15 cellular contexts compared by ENCODE assay signal in genomic region chr7:45990276-45990675, GRCh38.
DNase-seq lines count a peak whose midpoint lies in the region; ATAC-seq and TF ChIP-seq lines count a peak whose summit lies in the region.
"Had no signal": no experiment of that assay in that cellular context is flagged by ENCODE, and none has a peak within 500 bp of the region (broad histone marks: within the 10 kb centered on the region; RNA-seq: fewer than 3 reads in every experiment).

No MANE protein-coding gene starts in this region.

- peak overlapping the region; percentile 63; the same call in 1 of the 2 replicates for H3K18ac ChIP-seq in IMR-90 (ENCODE audit: low read depth, low read length)
- no peak overlapping the region for H3K18ac ChIP-seq in neuronal stem cell (ENCODE audit: low read length)

- WGBS in IMR-90 (ENCODE audit: extremely low coverage in 2 of 2, insufficient read length in 1 of 2), 2 experiments, result 100% methylated on average over 2 of the region's 3 CpGs; no CpG with 5 or more reads in 1 of the 2 experiments
- WGBS in esophagus muscularis mucosa, result 69% methylated on average over 3 of the region's 3 CpGs
- WGBS in neuronal stem cell (ENCODE audit: extremely low coverage in 2 of 2, insufficient read length in 2 of 2, insufficient replicate concordance in 1 of 2), 2 donors, result no CpG with 5 or more reads among the region's 3 CpGs

- H3K36me3 ChIP-seq in IMR-90 (ENCODE audit: control insufficient read depth, insufficient read depth, low read length), result no peaks in the 10 kb centered on the region
- H3K36me3 ChIP-seq in esophagus muscularis mucosa, result no peaks in the 10 kb centered on the region
- no peaks in the 10 kb centered on the region for H3K36me3 ChIP-seq in neuronal stem cell (replicated peaks in 1 of 2; ENCODE audit: control insufficient read depth in 2 of 2, insufficient read depth in 2 of 2, low read length in 2 of 2)
- H3K36me3 ChIP-seq: SJSA1 had no signal

- no peaks in the 10 kb centered on the region for H3K27me3 ChIP-seq in IMR-90 (ENCODE audit: control insufficient read depth, insufficient read depth, low read length)
- H3K27me3 ChIP-seq in esophagus muscularis mucosa, result peaks cover 0 to 6% (median 0%) of the 10 kb centered on the region in 4 donors
- no peaks in the 10 kb centered on the region for H3K27me3 ChIP-seq in neuronal stem cell (ENCODE audit: control insufficient read depth in 3 of 3, insufficient read depth in 3 of 3, low read depth in 1 of 3, low read length in 3 of 3)
- H3K27me3 ChIP-seq: SJSA1 had no signal

- no peaks in the 10 kb centered on the region for H4K20me1 ChIP-seq in IMR-90 (ENCODE audit: insufficient read depth, low read length)

- peak overlapping the region; percentile 45 for H3K4ac ChIP-seq in IMR-90 (ENCODE audit: low read depth, low read length)
- H3K4ac ChIP-seq in neuronal stem cell (ENCODE audit: low read length), result no peak overlapping the region

- CTCF ChIA-PET in IMR-90 (lab: Yijun Ruan, JAX), result interaction anchor here (1.3 kb wide), 1 partner anchor 15 kb away, joined by 3 read pairs; no protein-coding TSS in a partner anchor

- in situ Hi-C loops in IMR-90 (cut with MboI; ENCODE audit: low sequenced_read_pairs), result no loop called here

- no peak overlapping the region for H2AK9ac ChIP-seq in IMR-90 (replicated peaks; ENCODE audit: low read depth, low read length, poor library complexity)

- H3K4me1 ChIP-seq in IMR-90 (ENCODE audit: control insufficient read depth, insufficient read depth, low read length) (peaks cover 16% of the 10 kb centered on the region), esophagus muscularis mucosa (no peaks in the 10 kb centered on the region), neuronal stem cell (ENCODE audit: control insufficient read depth in 2 of 2, insufficient read depth in 1 of 2, low read depth in 1 of 2, low read length in 2 of 2) (peaks cover 3 to 6% of the 10 kb centered on the region in 2 donors)

- TF ChIP-seq EP300 in esophagus muscularis mucosa (IDR thresholded peaks at IDR 0.05), result no peak

- no peak for ATAC-seq in IMR-90 (ENCODE audit: low read depth)
- ATAC-seq: Right ventricle myocardium inferior had no signal

- H3K79me1 ChIP-seq in IMR-90 (ENCODE audit: low read depth in 1 of 2, low read length in 2 of 2) (no peaks in the 10 kb centered on the region), neuronal stem cell (ENCODE audit: low read depth, low read length) (no peaks in the 10 kb centered on the region)

- H2BK5ac ChIP-seq in IMR-90 (ENCODE audit: low read depth, low read length, poor library complexity, severe bottlenecking) (peak overlapping the region; percentile 5), neuronal stem cell (ENCODE audit: low read length) (no peak overlapping the region)

- H2AK5ac ChIP-seq in IMR-90 (ENCODE audit: low read depth, low read length) (peak overlapping the region; percentile 51; the same call in 1 of the 2 replicates), neuronal stem cell (ENCODE audit: low read depth, low read length) (no peak overlapping the region)

- no peaks in the 10 kb centered on the region for H3K9me1 ChIP-seq in IMR-90 (ENCODE audit: insufficient read depth, low read length)

- H2BK15ac ChIP-seq in IMR-90 (ENCODE audit: low read depth, low read length) (peak overlapping the region; percentile 29; the same call in 1 of the 3 replicates), neuronal stem cell (ENCODE audit: low read length) (no peak overlapping the region)

- no peak for TF ChIP-seq CTCF in IMR-90 (conservative IDR thresholded peaks at IDR 0.05; ENCODE audit: low read depth, low read length)
- TF ChIP-seq CTCF in esophagus muscularis mucosa (IDR thresholded peaks at IDR 0.05), result no peak

- H2BK120ac ChIP-seq in IMR-90 (ENCODE audit: low read depth, low read length) (peak overlapping the region; percentile 67), neuronal stem cell (ENCODE audit: low read depth, low read length) (no peak overlapping the region)

- intact Hi-C loops in IMR-90 (cut with micrococcal nuclease), result no loop called here
- intact Hi-C loops in esophagus muscularis mucosa (cut with DNase I), result no loop called here

- peak overlapping the region; percentile 38; the same call in 1 of the 2 replicates for H2BK20ac ChIP-seq in IMR-90 (ENCODE audit: low read depth, low read length)

- no peak overlapping the region for H3K9ac ChIP-seq in IMR-90 (ENCODE audit: low read depth, low read length)
- no peak overlapping the region for H3K9ac ChIP-seq in neuronal stem cell (ENCODE audit: low read depth, low read length, poor library complexity)

- no peak for TF ChIP-seq POLR2A in IMR-90 (IDR thresholded peaks at IDR 0.05; ENCODE audit: low read depth, low read length)
- TF ChIP-seq POLR2A in esophagus muscularis mucosa (IDR thresholded peaks at IDR 0.05; ENCODE audit: low read depth), result no peak

- POLR2A ChIA-PET in IMR-90 (lab: Charles Lee; ENCODE audit: unreplicated experiment), result no interaction called here

- no TSS peak for BruUV-seq in IMR-90 (replicated peaks; lab: Mats Ljungman, UMichigan)

- no peak overlapping the region for H3K27ac ChIP-seq in IMR-90 (ENCODE audit: insufficient read depth, low read length)
- no peak overlapping the region for H3K27ac ChIP-seq in esophagus muscularis mucosa (replicated peaks in 1 of 4)
- H3K27ac ChIP-seq in neuronal stem cell (replicated peaks; ENCODE audit: low read length), result no peak overlapping the region
- H3K27ac ChIP-seq: SJSA1 had no signal

- no peak overlapping the region for H3K4me2 ChIP-seq in IMR-90 (ENCODE audit: low read depth, low read length)
- no peak overlapping the region for H3K4me2 ChIP-seq in neuronal stem cell (ENCODE audit: insufficient read depth, low read length, poor library complexity, severe bottlenecking)

- dilution Hi-C loops in IMR-90 (cut with HindIII; ENCODE audit: low sequenced_read_pairs, unreplicated experiment), result no loop called here

- DNase-seq in AG20443 (ENCODE audit: low spot score), result peak; percentile 4
- DNase-seq in IMR-90, result no peak
- DNase-seq in esophagus muscularis mucosa (ENCODE audit: extremely low spot score), result peak; percentile 19
- no peak for DNase-seq in neuronal stem cell (ENCODE audit: low spot score)
- DNase-seq in effector CD8-positive, alpha-beta T cell (lab: John Stamatoyannopoulos, UW), result no peak
- DNase-seq in DMS79 treated with DMSO at 0.1 percent for 48 hours (lab: John Stamatoyannopoulos, UW), result no peak
- no peak for DNase-seq in activated CD8-positive, alpha-beta memory T cell treated with anti-CD3 and anti-CD28 coated beads, Interleukin-2, amount 50 U/mL, for 48 hours
- DNase-seq: DMS53, EL, HCEC 1CT, NCI-H1694 treated with DMSO at 0.1 percent for 48 hours, NCI-H446 treated with DMSO at 0.1 percent for 48 hours, NCI-H526 treated with DMSO at 0.1 percent for 48 hours had no signal

- no peak overlapping the region; the same call in 1 of the 2 replicates for H3K56ac ChIP-seq in IMR-90 (ENCODE audit: extremely low read depth, insufficient read depth, low read length)

- H4K8ac ChIP-seq in IMR-90 (ENCODE audit: low read depth in 2 of 2, low read length in 2 of 2), result peak overlapping the region in 1 of 2 experiments; percentile 33; a peak in 1 of 4 replicates
- no peak overlapping the region for H4K8ac ChIP-seq in neuronal stem cell (ENCODE audit: low read depth, low read length)

- no peak for TF ChIP-seq RAD21 in IMR-90 (IDR thresholded peaks at IDR 0.05; ENCODE audit: low read length)

- H3K4me3 ChIP-seq in IMR-90 (ENCODE audit: insufficient read depth, low read depth, low read length) (no peak overlapping the region), esophagus muscularis mucosa (no peak overlapping the region), neuronal stem cell (ENCODE audit: low read length in 2 of 2) (no peak overlapping the region)
- H3K4me3 ChIP-seq: SJSA1 had no signal

- peaks cover 1% of the 10 kb centered on the region; the same call in 1 of the 2 replicates for H3K9me3 ChIP-seq in IMR-90 (ENCODE audit: control insufficient read depth, insufficient read depth, low read length)
- H3K9me3 ChIP-seq in esophagus muscularis mucosa, result peaks cover 0 to 8% (median 6%) of the 10 kb centered on the region in 4 donors
- peaks cover 0 to 5% of the 10 kb centered on the region in 2 donors for H3K9me3 ChIP-seq in neuronal stem cell (replicated peaks in 1 of 2; ENCODE audit: control insufficient read depth in 2 of 2, insufficient read depth in 1 of 2, low read depth in 1 of 2, low read length in 2 of 2)

- H4K91ac ChIP-seq in IMR-90 (ENCODE audit: insufficient read depth, low read depth, low read length), result peak overlapping the region; percentile 24; the same call in 1 of the 2 replicates
- peak overlapping the region; percentile 25 for H4K91ac ChIP-seq in neuronal stem cell (ENCODE audit: low read depth, low read length, poor library complexity)

- no peak overlapping the region for H3K23ac ChIP-seq in IMR-90 (ENCODE audit: low read depth, low read length)
- H3K23ac ChIP-seq in neuronal stem cell (ENCODE audit: low read depth, low read length, poor library complexity), result no peak overlapping the region

- no peak overlapping the region for H2BK12ac ChIP-seq in neuronal stem cell (ENCODE audit: low read length)

- H4K5ac ChIP-seq in IMR-90 (ENCODE audit: low read depth, low read length), result peak overlapping the region; percentile 10; the same call in 1 of the 2 replicates

- H3K14ac ChIP-seq in IMR-90 (replicated peaks; ENCODE audit: low read depth, low read length) (no peak overlapping the region; the same call in 1 of the 2 replicates), neuronal stem cell (ENCODE audit: low read length) (no peak overlapping the region)

- no peak overlapping the region for H2AFZ ChIP-seq in IMR-90 (replicated peaks; ENCODE audit: low read length, poor library complexity)
- H2AFZ ChIP-seq in neuronal stem cell (ENCODE audit: low read length), result no peak overlapping the region

TF ChIP-seq in IMR-90, 13 proteins besides CTCF, POLR2A, EP300 and RAD21 (continues in another document):
- TF ChIP-seq MXI1 (IDR thresholded peaks at IDR 0.05; ENCODE audit: borderline replicate concordance, low read depth, low read length) (no peak), SMC3 (IDR thresholded peaks at IDR 0.05; ENCODE audit: low read depth, low read length) (no peak), BHLHE40 (IDR thresholded peaks at IDR 0.05; ENCODE audit: low read depth, low read length) (no peak), MAFK (IDR thresholded peaks at IDR 0.05; ENCODE audit: low read depth, low read length) (no peak), USF2 (IDR thresholded peaks at IDR 0.05; ENCODE audit: low read depth, low read length) (no peak), NFE2L2 (IDR thresholded peaks at IDR 0.05; ENCODE audit: low read depth, low read length) (no peak), FOS (IDR thresholded peaks at IDR 0.05; ENCODE audit: low read depth, low read length) (no peak)

Comparison
In these comparisons a context has a peak if more than half of its experiments do, and no peak if none do; other contexts are left out.
1. DNase-seq: peak in AG20443 (single experiment) and esophagus muscularis mucosa (single experiment); none in IMR-90 (single experiment), neuronal stem cell (single experiment), effector CD8-positive, alpha-beta T cell (single experiment), DMS79 treated with DMSO at 0.1 percent for 48 hours (single experiment) and activated CD8-positive, alpha-beta memory T cell treated with anti-CD3 and anti-CD28 coated beads, Interleukin-2, amount 50 U/mL, for 48 hours (single experiment).